In genomic region chr11:61629082-61629481, GRCh38 we compare ENCODE assay signal across 22 cellular contexts. TPM values are rescaled to one million over a fixed set of nuclear protein-coding genes. Genes with fewer than 3 reads are reported as not detected.
"Had no signal": no experiment of that assay in that cellular context is flagged by ENCODE, and none has a peak within 500 bp of the region (broad histone marks: within the 10 kb centered on the region; RNA-seq: fewer than 3 reads in every experiment).

No MANE protein-coding gene starts in this region.

- H3K36me3 Mint-ChIP-seq: activated naive CD4-positive, alpha-beta T cell treated with anti-CD3 and anti-CD28 coated beads, Interleukin-2, amount 50 U/mL, for 72 hours; natural killer cell had no signal

- H3K27ac Mint-ChIP-seq: activated CD8-positive, alpha-beta T cell treated with anti-CD3 and anti-CD28 coated beads for 36 hours; activated naive CD4-positive, alpha-beta T cell treated with anti-CD3 and anti-CD28 coated beads, Interleukin-2, amount 50 U/mL, for 72 hours; activated T-helper 2 cell treated with anti-CD3 and anti-CD28 coated beads, Interferon-gamma antibody, Interleukin-2, Interleukin-4, amounts not matched to agents 10 μg/mL and 5 μg/mL and 100 μg/mL, durations not matched to agents 14 hours and 24 hours and 36 hours; dendritic cell treated with granulocyte-macrophage colony-stimulating factor and Interleukin-4, amounts not matched to agents 40 ng/mL and 50 ng/mL, for 4 days; natural killer cell; T-helper 1 cell treated with Interleukin-12 subunit alpha and Interleukin-12 subunit beta and Interleukin-4 antibody, amounts not matched to agents 30 μg/mL and 1 μg/mL, for 36 hours had no signal

- H3K9me3 Mint-ChIP-seq: activated CD8-positive, alpha-beta T cell treated with anti-CD3 and anti-CD28 coated beads for 36 hours; activated naive CD4-positive, alpha-beta T cell treated with anti-CD3 and anti-CD28 coated beads, Interleukin-2, amount 50 U/mL, for 72 hours; activated T-cell treated with anti-CD3 and anti-CD28 coated beads, Interleukin-2, amount 50 U/mL, for 4 hours; activated T-helper 2 cell treated with anti-CD3 and anti-CD28 coated beads, Interferon-gamma antibody, Interleukin-2, Interleukin-4, amounts not matched to agents 10 μg/mL and 5 μg/mL and 100 μg/mL, durations not matched to agents 14 hours and 24 hours and 36 hours; central memory CD8-positive, alpha-beta T cell; dendritic cell treated with granulocyte-macrophage colony-stimulating factor and Interleukin-4, amounts not matched to agents 40 ng/mL and 50 ng/mL, for 4 days; natural killer cell; T-helper 1 cell treated with Interleukin-12 subunit alpha and Interleukin-12 subunit beta and Interleukin-4 antibody, amounts not matched to agents 30 μg/mL and 1 μg/mL, for 36 hours had no signal

- H3K4me1 ChIP-seq: left lung had no signal

- DNase-seq: activated CD4-positive, alpha-beta T cell treated with anti-CD3 and anti-CD28 coated beads for 1 hour; activated CD4-positive, alpha-beta T cell treated with anti-CD3 and anti-CD28 coated beads, Interleukin-2, amount 50 U/mL, for 1 hour; activated CD8-positive, alpha-beta T cell treated with anti-CD3 and anti-CD28 coated beads for 36 hours; activated naive CD4-positive, alpha-beta T cell; activated T-cell treated with anti-CD3 and anti-CD28 coated beads, Interleukin-2, amount 50 U/mL, for 4 hours; foreskin keratinocyte; left lung; lower lobe of right lung; mesenchymal stem cell; natural killer cell; nucleus accumbens; right cardiac atrium; stimulated activated CD4-positive, alpha-beta T cell treated with anti-CD3 and anti-CD28 coated beads, Interleukin-2, amount 100 ng/mL, for 48 hours; T-helper 9 cell; testis; transverse colon had no signal

- ATAC-seq: activated T-cell treated with anti-CD3 and anti-CD28 coated beads, Interleukin-2, amount 50 U/mL, for 4 hours; foreskin keratinocyte; left lung; lower lobe of right lung; natural killer cell had no signal

- H3K36me3 ChIP-seq: esophagus muscularis mucosa, left lung, lower lobe of right lung, transverse colon had no signal

- H3K27me3 ChIP-seq: esophagus muscularis mucosa, testis, transverse colon had no signal

- H3K4me3 ChIP-seq: esophagus muscularis mucosa, left lung, lower lobe of right lung, testis, transverse colon had no signal

- H3K4me3 Mint-ChIP-seq: activated CD8-positive, alpha-beta T cell treated with anti-CD3 and anti-CD28 coated beads for 36 hours; activated T-cell treated with anti-CD3 and anti-CD28 coated beads, Interleukin-2, amount 50 U/mL, for 4 hours; central memory CD8-positive, alpha-beta T cell; dendritic cell treated with granulocyte-macrophage colony-stimulating factor and Interleukin-4, amounts not matched to agents 40 ng/mL and 50 ng/mL, for 4 days; natural killer cell; T-helper 1 cell treated with Interleukin-12 subunit alpha and Interleukin-12 subunit beta and Interleukin-4 antibody, amounts not matched to agents 30 μg/mL and 1 μg/mL, for 36 hours had no signal

- H3K9me3 ChIP-seq: esophagus muscularis mucosa, left lung, lower lobe of right lung, testis, transverse colon had no signal

- H3K4me1 Mint-ChIP-seq: natural killer cell had no signal

- H3K27ac ChIP-seq: esophagus muscularis mucosa, foreskin keratinocyte, left lung, lower lobe of right lung, testis, transverse colon had no signal

RNA-seq across cellular contexts. Expression of gene SYT7, which starts 48.2 kb away (rescaled TPM):
- total RNA-seq: activated CD8-positive, alpha-beta T cell treated with anti-CD3 and anti-CD28 coated beads for 36 hours; activated naive CD4-positive, alpha-beta T cell treated with anti-CD3 and anti-CD28 coated beads, Interleukin-2, amount 50 U/mL, for 72 hours had no signal
